Comparison of ENCODE assay signal across 1 cellular context in the genomic region with DNA sequence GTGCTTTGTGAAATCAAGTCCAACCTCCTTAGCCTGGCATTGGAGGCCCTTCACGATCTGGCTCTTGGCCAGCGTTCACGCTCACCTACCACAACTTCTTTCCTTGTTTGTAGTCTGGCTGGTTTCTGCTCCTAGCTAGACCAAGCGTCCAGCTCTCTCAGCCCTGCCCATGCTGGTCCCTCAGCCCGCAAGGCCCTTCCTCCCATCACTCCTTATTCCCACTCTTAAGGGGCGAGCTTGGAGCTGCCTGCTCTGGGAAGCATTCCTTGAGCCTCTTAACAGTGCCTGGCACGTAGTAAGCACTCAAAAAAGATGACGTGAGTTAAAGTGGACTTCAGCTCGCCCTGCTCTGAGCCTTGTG.
TF ChIP-seq lines count a peak whose summit lies in the region.

No MANE protein-coding gene starts in this region.

TF ChIP-seq in K562, 482 proteins besides CTCF, POLR2A, EP300 and RAD21 (continued from another document):
- TF ChIP-seq, protein P1, sequence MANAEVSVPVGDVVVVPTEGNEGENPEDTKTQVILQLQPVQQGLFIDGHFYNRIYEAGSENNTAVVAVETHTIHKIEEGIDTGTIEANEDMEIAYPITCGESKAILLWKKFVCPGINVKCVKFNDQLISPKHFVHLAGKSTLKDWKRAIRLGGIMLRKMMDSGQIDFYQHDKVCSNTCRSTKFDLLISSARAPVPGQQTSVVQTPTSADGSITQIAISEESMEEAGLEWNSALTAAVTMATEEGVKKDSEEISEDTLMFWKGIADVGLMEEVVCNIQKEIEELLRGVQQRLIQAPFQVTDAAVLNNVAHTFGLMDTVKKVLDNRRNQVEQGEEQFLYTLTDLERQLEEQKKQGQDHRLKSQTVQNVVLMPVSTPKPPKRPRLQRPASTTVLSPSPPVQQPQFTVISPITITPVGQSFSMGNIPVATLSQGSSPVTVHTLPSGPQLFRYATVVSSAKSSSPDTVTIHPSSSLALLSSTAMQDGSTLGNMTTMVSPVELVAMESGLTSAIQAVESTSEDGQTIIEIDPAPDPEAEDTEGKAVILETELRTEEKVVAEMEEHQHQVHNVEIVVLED (CRISPR knock-in tag; IDR thresholded peaks at IDR 0.05) = no peak
- TF ChIP-seq KLF6 (CRISPR knock-in tag; IDR thresholded peaks at IDR 0.05; ENCODE audit: borderline replicate concordance) (no peak), GABPB2 (CRISPR knock-in tag; conservative IDR thresholded peaks at IDR 0.05) (0 out of 2 replicates have a peak, but pooled peaks have one; percentile 7), HNRNPUL1 (IDR thresholded peaks at IDR 0.05; ENCODE audit: low read length) (no peak), SP2 (IDR thresholded peaks at IDR 0.05; ENCODE audit: extremely low read depth, low read depth, low read length, poor library complexity, severe bottlenecking) (no peak), ZC3H11A (IDR thresholded peaks at IDR 0.05; ENCODE audit: low read depth, low read length) (no peak), POLR3G (IDR thresholded peaks at IDR 0.05; ENCODE audit: extremely low read depth, insufficient read length, insufficient replicate concordance) (no peak), CCNT2 (IDR thresholded peaks at IDR 0.05; ENCODE audit: borderline replicate concordance, extremely low read depth, insufficient read length, low read depth, low read length) (no peak)
- TF ChIP-seq, protein P2, sequence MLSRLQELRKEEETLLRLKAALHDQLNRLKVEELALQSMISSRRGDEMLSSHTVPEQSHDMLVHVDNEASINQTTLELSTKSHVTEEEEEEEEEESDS (CRISPR knock-in tag; IDR thresholded peaks at IDR 0.05) = no peak
- TF ChIP-seq, protein P3, sequence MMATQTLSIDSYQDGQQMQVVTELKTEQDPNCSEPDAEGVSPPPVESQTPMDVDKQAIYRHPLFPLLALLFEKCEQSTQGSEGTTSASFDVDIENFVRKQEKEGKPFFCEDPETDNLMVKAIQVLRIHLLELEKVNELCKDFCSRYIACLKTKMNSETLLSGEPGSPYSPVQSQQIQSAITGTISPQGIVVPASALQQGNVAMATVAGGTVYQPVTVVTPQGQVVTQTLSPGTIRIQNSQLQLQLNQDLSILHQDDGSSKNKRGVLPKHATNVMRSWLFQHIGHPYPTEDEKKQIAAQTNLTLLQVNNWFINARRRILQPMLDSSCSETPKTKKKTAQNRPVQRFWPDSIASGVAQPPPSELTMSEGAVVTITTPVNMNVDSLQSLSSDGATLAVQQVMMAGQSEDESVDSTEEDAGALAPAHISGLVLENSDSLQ (IDR thresholded peaks at IDR 0.05) = no peak
